ENCODE assay signal across 19 cellular contexts in genomic region chr11:33830903-33831648, GRCh38. TPM values are rescaled to one million over a fixed set of nuclear protein-coding genes. Genes with fewer than 3 reads are reported as not detected.
DNase-seq lines count a peak whose midpoint lies in the region; TF ChIP-seq lines count a peak whose summit lies in the region.
"Had no signal": no experiment of that assay in that cellular context is flagged by ENCODE, and none has a peak within 500 bp of the region (broad histone marks: within the 10 kb centered on the region; RNA-seq: fewer than 3 reads in every experiment).

No MANE protein-coding gene starts in this region.

- WGBS in mammary epithelial cell (ENCODE audit: low coverage, missing lambda C conversion rate) = 53% methylated on average over 6 of the region's 6 CpGs

- H3K9ac ChIP-seq in mammary epithelial cell (ENCODE audit: insufficient read depth, low read length) = no peak overlapping the region
- H3K9ac ChIP-seq: KMS-11 had no signal

- dilution Hi-C loops in mammary epithelial cell (cut with HindIII; ENCODE audit: low sequenced_read_pairs) = no loop called here

- H3K4me1 Mint-ChIP-seq in activated naive CD4-positive, alpha-beta T cell treated with anti-CD3 and anti-CD28 coated beads for 36 hours (ENCODE audit: low read depth) = peaks cover 2% of the 10 kb centered on the region

- no peaks in the 10 kb centered on the region for H3K36me3 Mint-ChIP-seq in activated naive CD4-positive, alpha-beta T cell treated with anti-CD3 and anti-CD28 coated beads for 36 hours (ENCODE audit: low read depth)

- no peaks in the 10 kb centered on the region for H3K9me3 Mint-ChIP-seq in activated naive CD4-positive, alpha-beta T cell treated with anti-CD3 and anti-CD28 coated beads for 36 hours
- H3K9me3 Mint-ChIP-seq: HFFc6 had no signal

- H3K36me3 ChIP-seq in mammary epithelial cell (ENCODE audit: insufficient read depth, low read length) = no peaks in the 10 kb centered on the region

- H3K4me2 ChIP-seq in mammary epithelial cell (ENCODE audit: insufficient read depth, low read depth, low read length) = no peak overlapping the region
- H3K4me2 ChIP-seq: KMS-11 had no signal

- no TSS peak for BruUV-seq in mammary epithelial cell (replicated peaks; lab: Mats Ljungman, UMichigan)

- peaks cover 33% of the 10 kb centered on the region for H3K27me3 Mint-ChIP-seq in activated naive CD4-positive, alpha-beta T cell treated with anti-CD3 and anti-CD28 coated beads for 36 hours (ENCODE audit: low read depth)

- no peak overlapping the region for H3K27ac Mint-ChIP-seq in activated naive CD4-positive, alpha-beta T cell treated with anti-CD3 and anti-CD28 coated beads for 36 hours
- H3K27ac Mint-ChIP-seq: HFFc6 had no signal

- no peaks in the 10 kb centered on the region for H4K20me1 ChIP-seq in mammary epithelial cell (ENCODE audit: insufficient read depth, low read length)

- no peak overlapping the region for H3K27ac ChIP-seq in mammary epithelial cell (ENCODE audit: insufficient read depth, low read depth, low read length)
- H3K27ac ChIP-seq: KMS-11, SK-N-MC had no signal

- POLR2A ChIA-PET in HEK293T (lab: Yijun Ruan, JAX) = no interaction called here

- CTCF ChIA-PET in mammary epithelial cell (lab: Charles Lee; ENCODE audit: low non-redundant PET) = interaction anchor here (0.6 kb wide), 2 partner anchors 28 to 139 kb away, joined by 3 to 4 read pairs; no protein-coding TSS in a partner anchor
- CTCF ChIA-PET in activated naive CD4-positive, alpha-beta T cell treated with anti-CD3 and anti-CD28 coated beads for 36 hours (lab: Charles Lee) = interaction anchor here (0.6 to 6.5 kb wide), 8 partner anchors 12 to 481 kb away, joined by 3 to 87 read pairs (median 3); no protein-coding TSS in a partner anchor
- CTCF ChIA-PET in HEK293T (lab: Yijun Ruan, JAX) = interaction anchor here (1.6 to 6.5 kb wide), 2 partner anchors 24 to 166 kb away, joined by 4 to 57 read pairs; no protein-coding TSS in a partner anchor

- in situ Hi-C loops in mammary epithelial cell (cut with MboI; ENCODE audit: low sequenced_read_pairs in 2 of 2) = no loop called here

- H3K9me3 ChIP-seq in mammary epithelial cell (replicated peaks; ENCODE audit: insufficient read depth, low read length) = no peaks in the 10 kb centered on the region

- intact Hi-C loops in mammary epithelial cell (cut with micrococcal nuclease) = no loop called here
- intact Hi-C loops in activated naive CD4-positive, alpha-beta T cell treated with anti-CD3 and anti-CD28 coated beads for 36 hours (cut with micrococcal nuclease) = no loop called here
- intact Hi-C loops in head of caudate nucleus (cut with DNase I) = no loop called here

- H2AFZ ChIP-seq in mammary epithelial cell (ENCODE audit: low read depth, low read length) = peak overlapping the region; percentile 58

- H3K4me3 ChIP-seq in mammary epithelial cell (replicated peaks in 1 of 3; ENCODE audit: insufficient read depth in 1 of 3, low read depth in 2 of 3, low read length in 3 of 3) = no peak overlapping the region
- no peak overlapping the region for H3K4me3 ChIP-seq in foreskin fibroblast (ENCODE audit: low read depth in 1 of 2, low read length in 2 of 2)
- H3K4me3 ChIP-seq: SK-N-MC had no signal

- TF ChIP-seq CTCF in mammary epithelial cell (conservative IDR thresholded peaks at IDR 0.05 in 1 of 2, IDR thresholded peaks at IDR 0.05 in 1 of 2; ENCODE audit: extremely low read depth in 1 of 2, insufficient read depth in 1 of 2, low read depth in 1 of 2, low read length in 2 of 2) (no peak), foreskin fibroblast (IDR thresholded peaks at IDR 0.05; ENCODE audit: low read depth, low read length) (no peak)

- H3K4me1 ChIP-seq in mammary epithelial cell (ENCODE audit: insufficient read depth, low read length) = peaks cover 29% of the 10 kb centered on the region

- no peaks in the 10 kb centered on the region for H3K79me2 ChIP-seq in mammary epithelial cell (ENCODE audit: insufficient read depth, low read length)

- no peak overlapping the region for H3K4me3 Mint-ChIP-seq in activated naive CD4-positive, alpha-beta T cell treated with anti-CD3 and anti-CD28 coated beads for 36 hours
- H3K4me3 Mint-ChIP-seq: HFFc6 had no signal

- DNase-seq in A172 (ENCODE audit: low spot score) (peak; percentile 8), M059J (ENCODE audit: low read depth) (peak; percentile 33), mammary epithelial cell (peak; percentile 75), foreskin fibroblast (peak; percentile 23 to 45), head of caudate nucleus (no peak), GOT3 (lab: John Stamatoyannopoulos, UW) (no peak), HEK293T (ENCODE audit: extremely low spot score) (no peak)
- no peak for DNase-seq in activated naive CD4-positive, alpha-beta T cell treated with anti-CD3 and anti-CD28 coated beads for 36 hours
- DNase-seq: C1 segment of cervical spinal cord, GDM1, HFFc6, MM.1S, NCI-H1105, NCI-H1694 treated with DMSO at 0.1 percent for 48 hours, NCI-H345, NCI-H526 treated with DMSO at 0.1 percent for 48 hours, Right ventricle myocardium superior had no signal

- H3K27me3 ChIP-seq in mammary epithelial cell (ENCODE audit: insufficient read depth, low read length) = no peaks in the 10 kb centered on the region

TF ChIP-seq in HEK293T, 16 proteins besides CTCF, POLR2A, EP300 and RAD21:
- no peak for TF ChIP-seq TARDBP (IDR thresholded peaks at IDR 0.05)
- TF ChIP-seq NFRKB (IDR thresholded peaks at IDR 0.05) = no peak
- TF ChIP-seq SUZ12 (IDR thresholded peaks at IDR 0.05) = no peak
- TF ChIP-seq HDGF (IDR thresholded peaks at IDR 0.05; ENCODE audit: borderline replicate concordance) = no peak
- TF ChIP-seq LEF1 (IDR thresholded peaks at IDR 0.05; ENCODE audit: borderline replicate concordance) = no peak
- TF ChIP-seq ZNF384 (IDR thresholded peaks at IDR 0.05) = no peak
- no peak for TF ChIP-seq FOXA1 (IDR thresholded peaks at IDR 0.05)
- TF ChIP-seq PKNOX1 (IDR thresholded peaks at IDR 0.05) = no peak
- no peak for TF ChIP-seq L3MBTL2 (conservative IDR thresholded peaks at IDR 0.05)
- TF ChIP-seq BHLHE40 (IDR thresholded peaks at IDR 0.05; ENCODE audit: borderline replicate concordance) = no peak
- TF ChIP-seq FOXM1 (IDR thresholded peaks at IDR 0.05; ENCODE audit: borderline replicate concordance) = no peak
- no peak for TF ChIP-seq CTBP1 (IDR thresholded peaks at IDR 0.05; ENCODE audit: borderline replicate concordance)
- no peak for TF ChIP-seq SP1 (IDR thresholded peaks at IDR 0.05)
- TF ChIP-seq ARNT (IDR thresholded peaks at IDR 0.05) = no peak
TF ChIP-seq in HEK293T: peak in this region for 0.

RNA-seq across cellular contexts. Expression of gene FBXO3, which starts 56.8 kb away (rescaled TPM):
- 64.8 and 66.4 TPM in 2 replicates for total RNA-seq in A172 (2014; rRNA removed; shearing (Covaris generic))
- total RNA-seq in M059J (2014; rRNA removed; shearing (Covaris generic)) = 46.1 and 63.7 TPM in 2 replicates
- 10 to 100 TPM; 27.6 to 44.8 TPM for total RNA-seq in mammary epithelial cell
- polyA plus RNA-seq in mammary epithelial cell = 33.0 TPM
- 44.2 TPM for polyA minus RNA-seq in mammary epithelial cell
- 10 to 100 TPM; 12.2 to 12.9 TPM for total RNA-seq in activated naive CD4-positive, alpha-beta T cell treated with anti-CD3 and anti-CD28 coated beads for 36 hours

Comparison
In these comparisons a context has a peak if more than half of its experiments do, and no peak if none do; other contexts are left out.
1. DNase-seq: peak in A172 (single experiment), M059J (single experiment), mammary epithelial cell (single experiment) and foreskin fibroblast (2 of 2); none in activated naive CD4-positive, alpha-beta T cell treated with anti-CD3 and anti-CD28 coated beads for 36 hours (single experiment), head of caudate nucleus (0 of 42), GOT3 (single experiment) and HEK293T (single experiment).